1 cellular context compared by ENCODE assay signal in the genomic region with DNA sequence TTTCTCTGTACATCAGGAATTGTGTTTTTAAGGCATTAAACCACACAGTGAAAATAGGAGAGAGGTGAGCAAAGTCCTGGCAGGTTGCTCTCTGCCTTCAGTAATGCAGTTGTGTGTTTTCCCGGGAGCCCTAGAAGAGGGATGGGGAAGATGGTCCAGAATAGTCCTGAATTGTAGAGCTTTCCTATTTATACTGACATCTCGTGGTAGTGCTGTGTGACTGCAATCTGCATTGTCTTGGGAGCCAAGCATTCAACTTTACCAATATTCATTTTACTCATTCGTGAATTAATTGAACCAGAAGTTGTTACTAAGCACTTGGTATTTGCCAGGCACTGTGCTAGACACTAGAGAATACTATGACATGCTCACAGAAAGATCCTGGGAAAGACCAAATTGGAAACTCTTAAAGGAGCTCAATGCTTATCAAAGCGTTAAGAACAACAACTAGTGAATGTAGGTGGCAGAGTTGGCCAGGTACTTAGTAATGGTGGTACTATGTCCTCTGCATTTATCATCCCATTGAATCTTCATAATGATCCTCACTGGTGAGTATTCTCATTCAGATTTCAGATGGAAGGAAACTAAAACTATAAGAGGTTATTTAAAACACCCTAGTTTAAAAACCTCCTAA.
TF ChIP-seq lines count a peak whose summit lies in the region.

No MANE protein-coding gene starts in this region.

TF ChIP-seq in HCT116, 20 proteins besides CTCF, POLR2A, EP300 and RAD21 (continued from another document):
- TF ChIP-seq SIN3A (IDR thresholded peaks at IDR 0.05; ENCODE audit: low read depth), result no peak
